ENCODE assay signal across 12 cellular contexts in the genomic region with DNA sequence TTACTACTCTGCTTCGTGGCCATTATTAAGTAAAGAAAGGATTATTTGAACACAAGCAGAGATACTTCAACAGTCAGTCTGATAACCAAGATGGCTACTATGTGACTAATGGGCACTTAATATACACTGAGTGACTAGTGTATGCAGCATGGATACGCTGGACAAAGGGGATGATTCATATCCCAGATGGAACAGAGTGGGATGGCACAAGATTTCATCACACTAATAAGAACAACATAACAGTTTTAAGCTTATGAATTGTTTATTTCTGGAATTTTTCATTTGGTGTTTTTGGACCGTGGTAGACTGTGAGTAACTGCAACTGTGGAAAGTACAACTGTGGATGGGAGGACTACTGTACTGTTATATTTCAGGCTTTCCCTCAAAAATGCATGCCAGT. TPM values are rescaled to one million over a fixed set of nuclear protein-coding genes. Genes with fewer than 3 reads are reported as not detected.
DNase-seq lines count a peak whose midpoint lies in the region; ATAC-seq and TF ChIP-seq lines count a peak whose summit lies in the region.
"Had no signal": no experiment of that assay in that cellular context is flagged by ENCODE, and none has a peak within 500 bp of the region (broad histone marks: within the 10 kb centered on the region; RNA-seq: fewer than 3 reads in every experiment).

No MANE protein-coding gene starts in this region.

- H3K36me3 Mint-ChIP-seq in progenitor cell of endocrine pancreas (ENCODE audit: insufficient read depth): peaks cover 7% of the 10 kb centered on the region

- H3K27me3 Mint-ChIP-seq in progenitor cell of endocrine pancreas: no peaks in the 10 kb centered on the region
- H3K27me3 Mint-ChIP-seq: type B pancreatic cell had no signal

- no peak overlapping the region for H3K4me3 ChIP-seq in RWPE2 (ENCODE audit: severe bottlenecking)
- H3K4me3 ChIP-seq: lower lobe of right lung had no signal

- no peak for TF ChIP-seq CTCF in RWPE2 (IDR thresholded peaks at IDR 0.05; ENCODE audit: poor library complexity, severe bottlenecking)
- no peak for TF ChIP-seq CTCF in progenitor cell of endocrine pancreas (IDR thresholded peaks at IDR 0.05; ENCODE audit: unreplicated experiment)

- H3K27ac Mint-ChIP-seq in progenitor cell of endocrine pancreas: peak overlapping the region; percentile 8
- H3K27ac Mint-ChIP-seq: type B pancreatic cell had no signal

- no peaks in the 10 kb centered on the region for H3K9me3 Mint-ChIP-seq in progenitor cell of endocrine pancreas (ENCODE audit: low read depth)
- H3K9me3 Mint-ChIP-seq: type B pancreatic cell had no signal

- no peaks in the 10 kb centered on the region for H3K9me3 ChIP-seq in RWPE2 (ENCODE audit: severe bottlenecking)
- H3K9me3 ChIP-seq: lower lobe of right lung had no signal

- ATAC-seq in RWPE2 (ENCODE audit: low read depth): peak; percentile 100
- ATAC-seq in esophagus mucosa: peak; percentile 88
- ATAC-seq in GM18909 (IDR thresholded peaks at IDR 0.05; ENCODE audit: poor library complexity, unreplicated experiment): no peak
- ATAC-seq: lower lobe of right lung had no signal

- peak; percentile 77 for DNase-seq in Daoy (ENCODE audit: low read depth)
- no peak for DNase-seq in RWPE2 (ENCODE audit: low spot score)
- no peak for DNase-seq in progenitor cell of endocrine pancreas (ENCODE audit: low spot score, unreplicated experiment)
- DNase-seq in caudate nucleus (lab: John Stamatoyannopoulos, UW): no peak
- no peak for DNase-seq in iPS-NIHi7 (ENCODE audit: extremely low spot score)
- no peak for DNase-seq in NCI-H1417 (lab: John Stamatoyannopoulos, UW)
- DNase-seq: aorta, lower lobe of right lung, NCI-H1436 had no signal

- H3K27me3 ChIP-seq in RWPE2 (ENCODE audit: insufficient read depth, poor library complexity, severe bottlenecking): no peaks in the 10 kb centered on the region

- H3K36me3 ChIP-seq in RWPE2 (ENCODE audit: low read depth): peaks cover 33% of the 10 kb centered on the region

- H3K4me3 Mint-ChIP-seq in progenitor cell of endocrine pancreas (ENCODE audit: low read depth): no peak overlapping the region
- H3K4me3 Mint-ChIP-seq: type B pancreatic cell had no signal

- H3K4me1 ChIP-seq in RWPE2 (ENCODE audit: insufficient read depth, poor library complexity, severe bottlenecking): no peaks in the 10 kb centered on the region
- H3K4me1 ChIP-seq: lower lobe of right lung had no signal

- H3K4me1 Mint-ChIP-seq in progenitor cell of endocrine pancreas (ENCODE audit: low read depth): no peaks in the 10 kb centered on the region

- H3K27ac ChIP-seq in RWPE2 (ENCODE audit: poor library complexity, severe bottlenecking): peak overlapping the region; percentile 45
- no peak overlapping the region for H3K27ac ChIP-seq in caudate nucleus (ENCODE audit: low read depth, low read length)
- H3K27ac ChIP-seq: lower lobe of right lung had no signal

RNA-seq across cellular contexts. Expression of gene ZCCHC17, which starts 9.4 kb away (rescaled TPM):
- 56.9 and 59.1 TPM in 2 replicates for total RNA-seq in Daoy (2014; rRNA removed; shearing (Covaris generic))
- 17.5 TPM for total RNA-seq in esophagus mucosa
- total RNA-seq in progenitor cell of endocrine pancreas: 31.3 and 34.0 TPM in 2 replicates

RNA-seq across cellular contexts. Expression of gene SNRNP40, which starts 9.7 kb away (rescaled TPM):
- total RNA-seq in Daoy (2014; rRNA removed; shearing (Covaris generic)): 139 and 149 TPM in 2 replicates
- 41.6 TPM for total RNA-seq in esophagus mucosa
- 72.0 and 75.2 TPM in 2 replicates for total RNA-seq in progenitor cell of endocrine pancreas
